ENCODE assay signal across 10 cellular contexts in the genomic region with DNA sequence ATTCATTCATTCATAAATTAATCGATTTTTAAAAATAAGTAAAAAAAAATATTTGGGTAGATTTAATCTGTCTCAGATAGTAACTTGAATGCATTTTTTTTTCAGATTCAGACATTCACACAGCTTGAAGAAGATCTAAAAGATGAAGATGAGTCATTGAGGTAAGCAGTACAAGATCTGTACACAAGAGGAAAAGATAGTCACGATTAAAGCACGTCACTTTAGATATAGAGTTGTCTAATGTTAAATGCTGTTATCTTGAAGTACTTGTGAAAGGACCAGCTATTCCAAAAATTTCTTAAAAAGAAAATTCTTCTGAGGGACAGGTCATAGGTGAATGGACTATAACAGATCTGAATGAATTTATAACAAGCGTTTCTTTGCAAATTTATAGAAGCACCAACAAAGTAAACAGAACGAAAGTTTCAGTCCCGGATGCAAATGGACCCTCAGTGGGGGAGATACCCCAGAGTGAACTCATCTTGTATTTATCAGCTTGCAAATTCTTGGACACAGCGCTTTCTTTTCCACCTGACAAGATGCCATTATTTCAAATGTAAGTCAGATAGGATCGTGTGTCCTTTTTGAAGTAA. TPM values are rescaled to one million over a fixed set of nuclear protein-coding genes. Genes with fewer than 3 reads are reported as not detected.
A peak's percentile ranks its signal among the peaks of the same experiment; 100 is the strongest.
DNase-seq lines count a peak whose midpoint lies in the region; ATAC-seq and TF ChIP-seq lines count a peak whose summit lies in the region.
"Had no signal": no experiment of that assay in that cellular context is flagged by ENCODE, and none has a peak within 500 bp of the region (broad histone marks: within the 10 kb centered on the region; RNA-seq: fewer than 3 reads in every experiment).

No MANE protein-coding gene starts in this region.

- CTCF ChIA-PET in OCI-LY7 (lab: Charles Lee; ENCODE audit: unreplicated experiment) = interaction anchor here (1.3 kb wide), 1 partner anchor 9 kb away, joined by 3 read pairs; no protein-coding TSS in a partner anchor

- peak overlapping the region; percentile 57 for H3K4me3 ChIP-seq in OCI-LY7 (ENCODE audit: low read depth, low read length, poor library complexity, severe bottlenecking)
- H3K4me3 ChIP-seq in ectodermal cell (ENCODE audit: insufficient read depth, low read depth, low read length) = no peak overlapping the region
- H3K4me3 ChIP-seq in skeletal muscle tissue (ENCODE audit: low read length in 3 of 3) = no peak overlapping the region
- H3K4me3 ChIP-seq: prostate gland had no signal

- no peaks in the 10 kb centered on the region; the same call in 1 of the 2 replicates for H3K9me3 ChIP-seq in OCI-LY7 (ENCODE audit: low read length)
- no peaks in the 10 kb centered on the region for H3K9me3 ChIP-seq in ectodermal cell (ENCODE audit: control insufficient read depth, low read length)
- no peaks in the 10 kb centered on the region for H3K9me3 ChIP-seq in skeletal muscle tissue (ENCODE audit: control insufficient read depth in 3 of 3, low read length in 3 of 3)
- H3K9me3 ChIP-seq: prostate gland had no signal

- H3K4me2 ChIP-seq in OCI-LY7 (ENCODE audit: low read length) = peak overlapping the region; percentile 72

- peak; percentile 90 for ATAC-seq in activated CD4-positive, CD25-positive, alpha-beta regulatory T cell treated with anti-CD3 and anti-CD28 coated beads, Interleukin-2, amount 50 U/mL, for 24 hours

- peak overlapping the region; percentile 64 for H2AFZ ChIP-seq in OCI-LY7 (ENCODE audit: low read length)

- POLR2A ChIA-PET in OCI-LY7 (lab: Charles Lee) = interaction anchor here (0.5 to 3.7 kb wide), 13 partner anchors 9 to 1616 kb away, joined by 3 to 23 read pairs (median 4); a partner anchor contains a TSS

- peak overlapping the region; percentile 96 for H3K27ac ChIP-seq in OCI-LY7 (ENCODE audit: low read depth, low read length, poor library complexity, severe bottlenecking)
- H3K27ac ChIP-seq in ectodermal cell (ENCODE audit: insufficient read depth, low read depth, low read length, poor library complexity, severe bottlenecking) = peak overlapping the region; percentile 30
- H3K27ac ChIP-seq in skeletal muscle tissue (ENCODE audit: low read depth, low read length) = peak overlapping the region; percentile 12

- no peaks in the 10 kb centered on the region for H3K79me2 ChIP-seq in OCI-LY7 (ENCODE audit: insufficient read depth, low read depth, low read length)

- no peak for DNase-seq in activated CD4-positive, CD25-positive, alpha-beta regulatory T cell treated with anti-CD3 and anti-CD28 coated beads, Interleukin-2, amount 50 U/mL, for 72 hours
- no peak for DNase-seq in OCI-LY7 (ENCODE audit: low spot score)
- no peak for DNase-seq in DMS79 (lab: John Stamatoyannopoulos, UW)
- DNase-seq in activated CD8-positive, alpha-beta memory T cell treated with anti-CD3 and anti-CD28 coated beads for 24 hours = no peak
- DNase-seq in H4 (ENCODE audit: low spot score) = no peak
- DNase-seq: islet precursor cell had no signal

- no TSS peak for BruUV-seq in OCI-LY7 (replicated peaks; lab: Mats Ljungman, UMichigan)

- intact Hi-C loops in OCI-LY7 (cut with micrococcal nuclease; ENCODE audit: unreplicated experiment) = loop anchor here (1.0 kb wide), 2 partner anchors 32 to 33 kb away; a partner anchor contains a TSS

- H3K27me3 ChIP-seq in ectodermal cell (ENCODE audit: control insufficient read depth, insufficient read depth, low read length, poor library complexity, severe bottlenecking) (no peaks in the 10 kb centered on the region), skeletal muscle tissue (ENCODE audit: control insufficient read depth in 3 of 3, insufficient read depth in 3 of 3, low read length in 3 of 3) (no peaks in the 10 kb centered on the region)

- H4K20me1 ChIP-seq in OCI-LY7 (ENCODE audit: insufficient read depth, low read length) = no peaks in the 10 kb centered on the region

- TF ChIP-seq CTCF in OCI-LY7 (conservative IDR thresholded peaks at IDR 0.05; ENCODE audit: low read length) = no peak

- H3K36me3 ChIP-seq in OCI-LY7 (ENCODE audit: insufficient read depth, low read length) (peaks cover 17% of the 10 kb centered on the region), ectodermal cell (ENCODE audit: control insufficient read depth, insufficient read depth, low read length) (peaks cover 4% of the 10 kb centered on the region), skeletal muscle tissue (ENCODE audit: control insufficient read depth in 3 of 3, insufficient read depth in 3 of 3, low read length in 3 of 3) (peaks cover 4 to 17% (median 12%) of the 10 kb centered on the region in 3 donors)

- H3K4me1 ChIP-seq in OCI-LY7 (ENCODE audit: insufficient read depth, low read length, poor library complexity, severe bottlenecking) (peaks cover 39% of the 10 kb centered on the region), ectodermal cell (ENCODE audit: control insufficient read depth, insufficient read depth, low read length) (no peaks in the 10 kb centered on the region), skeletal muscle tissue (ENCODE audit: control insufficient read depth in 3 of 3, insufficient read depth in 3 of 3, low read length in 3 of 3) (peaks cover 7 to 10% (median 8%) of the 10 kb centered on the region in 3 donors)
- H3K4me1 ChIP-seq: prostate gland had no signal

- no peaks in the 10 kb centered on the region for H3K9me2 ChIP-seq in OCI-LY7 (ENCODE audit: insufficient read depth, low read length)

- WGBS in ectodermal cell, 2 experiments = 84 to 86% methylated on average over 7 to 8 of the region's 8 CpGs

- no peak overlapping the region for H3K9ac ChIP-seq in skeletal muscle tissue (ENCODE audit: low read depth in 1 of 3, low read length in 3 of 3)

RNA-seq across cellular contexts. Expression of a gene that starts 31.2 kb away (rescaled TPM):
- total RNA-seq in OCI-LY7 (2014; rRNA removed; shearing (Covaris generic)) = 23.0 and 26.4 TPM in 2 replicates
- total RNA-seq in OCI-LY7 (2022) (34.3 and 37.8 TPM in 2 replicates), skeletal muscle tissue (104 TPM)
- polyA plus RNA-seq in ectodermal cell (2013, experiment 1 of 4) = 28.1 TPM
- 25.2 TPM for polyA plus RNA-seq in ectodermal cell (2013, experiment 2 of 4)
- 23.9 TPM for polyA plus RNA-seq in ectodermal cell (2013, experiment 3 of 4)
- polyA plus RNA-seq in ectodermal cell (2013, experiment 4 of 4) = 25.5 TPM
- total RNA-seq in H4 (2014; rRNA removed; shearing (Covaris generic)) = 14.3 and 17.7 TPM in 2 replicates

Comparison
In these comparisons a context has a peak if more than half of its experiments do, and no peak if none do; other contexts are left out.
1. H3K27ac ChIP-seq: peak in every context shown above with its lines; median percentile 96 in OCI-LY7; 30 in ectodermal cell; 12 in skeletal muscle tissue.